ENCODE assay signal across 15 cellular contexts in genomic region chr11:126058090-126058489, GRCh38.
"Had no signal": no experiment of that assay in that cellular context is flagged by ENCODE, and none has a peak within 500 bp of the region (broad histone marks: within the 10 kb centered on the region; RNA-seq: fewer than 3 reads in every experiment).

No MANE protein-coding gene starts in this region.

- H3K36me3 Mint-ChIP-seq: activated naive CD8-positive, alpha-beta T cell had no signal

- H3K36me3 ChIP-seq: esophagus squamous epithelium, left lung, upper lobe of left lung had no signal

- H3K9me3 Mint-ChIP-seq: activated B cell treated with CpG ODN at 0.5 μM for 24 hours; activated CD4-positive, alpha-beta T cell treated with anti-CD3 and anti-CD28 coated beads, Interleukin-2, amount 10 ng/mL, durations not matched to agents 7 days and 5 days had no signal

- H3K4me3 Mint-ChIP-seq: activated B cell treated with CpG ODN at 0.5 μM for 24 hours; activated CD4-positive, alpha-beta T cell treated with anti-CD3 and anti-CD28 coated beads, Interleukin-2, amount 10 ng/mL, durations not matched to agents 7 days and 5 days; activated naive CD8-positive, alpha-beta T cell; T-helper 17 cell had no signal

- H3K27me3 ChIP-seq: esophagus squamous epithelium had no signal

- DNase-seq: activated B cell treated with CpG ODN at 0.5 μM for 24 hours; activated CD4-positive, alpha-beta T cell treated with anti-CD3 and anti-CD28 coated beads, Interleukin-2, amount 10 ng/mL, durations not matched to agents 7 days and 5 days; cerebellar nuclear complex; dermis blood vessel endothelial cell; esophagus squamous epithelium; foreskin keratinocyte; head of caudate nucleus; left lung; nucleus accumbens; SHP77; stimulated activated CD4-positive, alpha-beta T cell treated with anti-CD3 and anti-CD28 coated beads, Interleukin-15, amount 100 ng/mL, for 24 hours; stimulated activated CD4-positive, alpha-beta T cell treated with anti-CD3 and anti-CD28 coated beads, Interleukin-4, amount 100 ng/mL, for 4 hours; T-helper 17 cell; upper lobe of left lung had no signal

- H3K27me3 Mint-ChIP-seq: activated naive CD8-positive, alpha-beta T cell had no signal

- H3K4me1 ChIP-seq: foreskin keratinocyte, left lung had no signal

- H3K27ac ChIP-seq: esophagus squamous epithelium, foreskin keratinocyte, left lung, upper lobe of left lung had no signal

- H3K27ac Mint-ChIP-seq: activated B cell treated with CpG ODN at 0.5 μM for 24 hours; activated CD4-positive, alpha-beta T cell treated with anti-CD3 and anti-CD28 coated beads, Interleukin-2, amount 10 ng/mL, durations not matched to agents 7 days and 5 days; activated naive CD8-positive, alpha-beta T cell; T-helper 17 cell had no signal

- H3K4me3 ChIP-seq: esophagus squamous epithelium, left lung, upper lobe of left lung had no signal

- H3K9me3 ChIP-seq: esophagus squamous epithelium, left lung, upper lobe of left lung had no signal
